In the genomic region with DNA sequence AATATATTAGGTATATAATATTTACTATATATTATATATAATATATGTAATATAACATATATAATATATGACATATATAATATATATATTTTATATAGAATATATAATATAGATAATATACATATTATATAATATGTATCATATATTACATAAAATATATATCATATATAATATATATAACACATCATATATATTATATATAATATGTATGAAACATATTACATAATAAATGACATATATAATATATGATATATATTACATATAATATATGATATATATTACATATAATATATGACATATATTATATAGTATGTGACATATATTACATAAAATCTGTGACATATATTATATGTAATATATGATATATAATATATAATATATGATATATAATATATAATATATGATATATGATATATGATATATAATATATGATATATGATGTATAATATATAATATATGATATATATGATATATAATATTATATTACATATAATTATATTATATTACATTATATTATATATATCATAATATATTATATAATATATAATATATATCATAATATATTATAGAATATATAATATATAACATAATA, we compare ENCODE assay signal across 3 cellular contexts.
"Had no signal": no experiment of that assay in that cellular context is flagged by ENCODE, and none has a peak within 500 bp of the region (broad histone marks: within the 10 kb centered on the region; RNA-seq: fewer than 3 reads in every experiment).

No MANE protein-coding gene starts in this region.

- H3K4me2 ChIP-seq: GM23338 had no signal

- DNase-seq: IMR-90 had no signal

- H3K4me3 ChIP-seq: GM23338 had no signal

- H3K27ac ChIP-seq: HL-60 had no signal

- H2AFZ ChIP-seq: GM23338 had no signal

- ATAC-seq: GM23338 had no signal
